In the genomic region with DNA sequence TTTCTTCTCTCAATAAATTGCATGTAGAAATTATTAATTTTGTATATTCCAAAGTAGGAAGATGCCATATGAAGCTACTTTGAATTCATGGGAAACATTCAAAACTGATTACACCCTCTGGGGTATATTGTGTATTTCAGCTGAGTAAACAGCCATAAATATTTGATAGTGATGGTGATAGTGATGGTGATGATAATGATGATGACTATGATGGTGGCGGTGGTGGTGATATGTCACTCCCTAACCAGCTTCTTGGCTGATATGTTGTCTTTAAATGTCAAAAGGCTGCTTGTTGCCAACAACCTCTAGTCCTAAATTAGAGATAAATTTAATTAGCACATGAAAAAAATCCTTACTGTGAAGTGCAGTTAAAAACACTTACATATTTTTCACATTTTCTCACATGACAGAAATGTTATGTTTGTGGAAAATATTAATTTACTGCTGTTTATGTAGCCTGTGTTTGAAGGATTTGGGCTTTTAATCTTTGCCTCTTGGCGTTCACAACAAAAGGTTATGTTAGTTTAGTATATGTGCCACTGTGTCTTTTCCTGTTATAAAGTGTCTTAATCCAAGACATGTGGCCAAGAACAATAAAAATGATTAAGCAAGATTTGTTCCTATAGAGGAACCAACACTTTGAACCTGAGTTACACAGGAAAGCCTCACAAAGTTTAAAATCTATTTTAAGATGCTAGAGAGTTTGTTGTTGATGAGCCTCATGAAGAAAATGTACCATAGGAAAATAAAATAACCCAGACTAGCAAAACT, we compare ENCODE assay signal across 9 cellular contexts.
A peak's percentile ranks its signal among the peaks of the same experiment; 100 is the strongest.
DNase-seq lines count a peak whose midpoint lies in the region; ATAC-seq and TF ChIP-seq lines count a peak whose summit lies in the region.
"Had no signal": no experiment of that assay in that cellular context is flagged by ENCODE, and none has a peak within 500 bp of the region (broad histone marks: within the 10 kb centered on the region; RNA-seq: fewer than 3 reads in every experiment).

No MANE protein-coding gene starts in this region.

- peak overlapping the region; percentile 35 for H2BK5ac ChIP-seq in IMR-90 (ENCODE audit: low read depth, low read length, poor library complexity, severe bottlenecking)

- DNase-seq in IMR-90 (no peak), ascending aorta (ENCODE audit: low spot score in 2 of 2) (no peak), left lung (no peak), DMS79 treated with DMSO at 0.1 percent for 48 hours (lab: John Stamatoyannopoulos, UW) (no peak), NCI-H510A (lab: John Stamatoyannopoulos, UW) (no peak), NCI-H510A treated with DMSO at 0.1 percent for 48 hours (lab: John Stamatoyannopoulos, UW) (no peak)
- no peak for DNase-seq in stimulated activated naive CD8-positive, alpha-beta T cell treated with anti-CD3 and anti-CD28 coated beads, Interleukin-15, amount 100 ng/mL, for 72 hours
- DNase-seq: central memory CD4-positive, alpha-beta T cell; stimulated activated CD4-positive, alpha-beta T cell treated with anti-CD3 and anti-CD28 coated beads, Interleukin-2, amount 100 ng/mL, for 24 hours had no signal

- peak; percentile 24 for ATAC-seq in IMR-90 (ENCODE audit: low read depth)
- ATAC-seq in left lung = no peak
- ATAC-seq in stimulated activated naive CD8-positive, alpha-beta T cell treated with anti-CD3 and anti-CD28 coated beads, Interleukin-15, amount 100 ng/mL, for 72 hours = no peak

- H3K27me3 ChIP-seq in IMR-90 (ENCODE audit: control insufficient read depth, insufficient read depth, low read length) (no peaks in the 10 kb centered on the region), ascending aorta (no peaks in the 10 kb centered on the region), left lung (no peaks in the 10 kb centered on the region)

- no peak overlapping the region for H3K27ac Mint-ChIP-seq in stimulated activated naive CD8-positive, alpha-beta T cell treated with anti-CD3 and anti-CD28 coated beads, Interleukin-15, amount 100 ng/mL, for 72 hours

- H3K4me1 ChIP-seq in IMR-90 (ENCODE audit: control insufficient read depth, insufficient read depth, low read length) (peaks cover 4% of the 10 kb centered on the region), ascending aorta (peaks cover 0 to 22% of the 10 kb centered on the region in 2 donors), left lung (peaks cover 17 to 27% of the 10 kb centered on the region in 2 donors)

- no peak overlapping the region for H3K4ac ChIP-seq in IMR-90 (ENCODE audit: low read depth, low read length)

- CTCF ChIA-PET in IMR-90 (lab: Yijun Ruan, JAX) = interaction anchor here (0.8 to 0.9 kb wide), 2 partner anchors 10 to 15 kb away, joined by 3 to 4 read pairs; no protein-coding TSS in a partner anchor

- H3K9ac ChIP-seq in IMR-90 (ENCODE audit: low read depth, low read length) = no peak overlapping the region

- no peaks in the 10 kb centered on the region for H3K36me3 ChIP-seq in IMR-90 (ENCODE audit: control insufficient read depth, insufficient read depth, low read length)
- H3K36me3 ChIP-seq in ascending aorta = no peaks in the 10 kb centered on the region
- no peaks in the 10 kb centered on the region for H3K36me3 ChIP-seq in left lung

- H2AFZ ChIP-seq in IMR-90 (replicated peaks; ENCODE audit: low read length, poor library complexity) = no peak overlapping the region

- H4K20me1 ChIP-seq in IMR-90 (ENCODE audit: insufficient read depth, low read length) = no peaks in the 10 kb centered on the region

- no peak overlapping the region for H3K18ac ChIP-seq in IMR-90 (ENCODE audit: low read depth, low read length)

- TF ChIP-seq POLR2A in IMR-90 (IDR thresholded peaks at IDR 0.05; ENCODE audit: low read depth, low read length) = no peak

- no peak overlapping the region for H3K56ac ChIP-seq in IMR-90 (ENCODE audit: extremely low read depth, insufficient read depth, low read length)

- intact Hi-C loops in IMR-90 (cut with micrococcal nuclease) = no loop called here
- intact Hi-C loops in ascending aorta (cut with DNase I) = no loop called here
- intact Hi-C loops in left lung (cut with DNase I) = no loop called here

- in situ Hi-C loops in IMR-90 (cut with MboI; ENCODE audit: low sequenced_read_pairs) = no loop called here

- POLR2A ChIA-PET in IMR-90 (lab: Charles Lee; ENCODE audit: unreplicated experiment) = interaction anchor here (0.7 kb wide), 1 partner anchor 14 kb away, joined by 3 read pairs; no protein-coding TSS in a partner anchor

- H4K5ac ChIP-seq in IMR-90 (ENCODE audit: low read depth, low read length) = no peak overlapping the region; the same call in 1 of the 2 replicates

- H3K23ac ChIP-seq in IMR-90 (ENCODE audit: low read depth, low read length) = no peak overlapping the region

- no TSS peak for BruUV-seq in IMR-90 (replicated peaks; lab: Mats Ljungman, UMichigan)

- no CpG with 5 or more reads among the region's 2 CpGs for whole genome bisulfite sequencing in IMR-90 (ENCODE audit: extremely low coverage in 2 of 2, insufficient read length in 1 of 2), 2 experiments

- H2AK9ac ChIP-seq in IMR-90 (replicated peaks; ENCODE audit: low read depth, low read length, poor library complexity) = no peak overlapping the region

- H4K91ac ChIP-seq in IMR-90 (ENCODE audit: insufficient read depth, low read depth, low read length) = no peak overlapping the region

- no peak overlapping the region for H4K8ac ChIP-seq in IMR-90 (ENCODE audit: low read depth in 2 of 2, low read length in 2 of 2)

- H3K4me1 Mint-ChIP-seq in stimulated activated naive CD8-positive, alpha-beta T cell treated with anti-CD3 and anti-CD28 coated beads, Interleukin-15, amount 100 ng/mL, for 72 hours = peaks cover 53% of the 10 kb centered on the region

- peak overlapping the region; percentile 32 to 37 for H3K4me3 Mint-ChIP-seq in stimulated activated naive CD8-positive, alpha-beta T cell treated with anti-CD3 and anti-CD28 coated beads, Interleukin-15, amount 100 ng/mL, for 72 hours

- no peak for TF ChIP-seq CTCF in IMR-90 (conservative IDR thresholded peaks at IDR 0.05; ENCODE audit: low read depth, low read length)
- TF ChIP-seq CTCF in ascending aorta (IDR thresholded peaks at IDR 0.05) = no peak
- no peak for TF ChIP-seq CTCF in left lung (IDR thresholded peaks at IDR 0.05)

- dilution Hi-C loops in IMR-90 (cut with HindIII; ENCODE audit: low sequenced_read_pairs, unreplicated experiment) = no loop called here

- peak overlapping the region; percentile 63; the same call in 1 of the 2 replicates for H3K4me2 ChIP-seq in IMR-90 (ENCODE audit: low read depth, low read length)

- H2BK20ac ChIP-seq in IMR-90 (ENCODE audit: low read depth, low read length) = no peak overlapping the region

- H3K14ac ChIP-seq in IMR-90 (replicated peaks; ENCODE audit: low read depth, low read length) = no peak overlapping the region; the same call in 1 of the 2 replicates

- H3K79me1 ChIP-seq in IMR-90 (ENCODE audit: low read depth in 1 of 2, low read length in 2 of 2) = peaks cover 13 to 25% of the 10 kb centered on the region in 2 experiments

- H3K9me1 ChIP-seq in IMR-90 (ENCODE audit: insufficient read depth, low read length) = peaks cover 7% of the 10 kb centered on the region; the same call in 1 of the 2 replicates

- H2AK5ac ChIP-seq in IMR-90 (ENCODE audit: low read depth, low read length) = no peak overlapping the region

- H3K4me3 ChIP-seq in IMR-90 (ENCODE audit: insufficient read depth, low read depth, low read length) (no peak overlapping the region), ascending aorta (peak overlapping the region in 1 of 2 donors; percentile 49), left lung (no peak overlapping the region)

- no peaks in the 10 kb centered on the region for H3K27me3 Mint-ChIP-seq in stimulated activated naive CD8-positive, alpha-beta T cell treated with anti-CD3 and anti-CD28 coated beads, Interleukin-15, amount 100 ng/mL, for 72 hours

- no peaks in the 10 kb centered on the region for H3K9me3 Mint-ChIP-seq in stimulated activated naive CD8-positive, alpha-beta T cell treated with anti-CD3 and anti-CD28 coated beads, Interleukin-15, amount 100 ng/mL, for 72 hours

- peak overlapping the region; percentile 16; the same call in 1 of the 2 replicates for H2BK120ac ChIP-seq in IMR-90 (ENCODE audit: low read depth, low read length)

- no peaks in the 10 kb centered on the region for H3K9me3 ChIP-seq in IMR-90 (ENCODE audit: control insufficient read depth, insufficient read depth, low read length)
- no peaks in the 10 kb centered on the region for H3K9me3 ChIP-seq in ascending aorta
- H3K9me3 ChIP-seq in left lung = no peaks in the 10 kb centered on the region

- no peak overlapping the region for H3K27ac ChIP-seq in IMR-90 (ENCODE audit: insufficient read depth, low read length)
- peak overlapping the region; percentile 78 to 86 for H3K27ac ChIP-seq in ascending aorta
- peak overlapping the region; percentile 28 to 61 for H3K27ac ChIP-seq in left lung

- no peak overlapping the region for H2BK15ac ChIP-seq in IMR-90 (ENCODE audit: low read depth, low read length)

- TF ChIP-seq RAD21 in IMR-90 (IDR thresholded peaks at IDR 0.05; ENCODE audit: low read length) = no peak

TF ChIP-seq in IMR-90, 13 proteins besides CTCF, POLR2A, EP300 and RAD21:
- TF ChIP-seq RFX5 (IDR thresholded peaks at IDR 0.05; ENCODE audit: low read depth, low read length) (no peak), SMC3 (IDR thresholded peaks at IDR 0.05; ENCODE audit: low read depth, low read length) (no peak)
TF ChIP-seq in IMR-90: peak in this region for 0.
